Comparison of ENCODE assay signal across 25 cellular contexts in genomic region chr2:78721302-78722033, GRCh38.
"Had no signal": no experiment of that assay in that cellular context is flagged by ENCODE, and none has a peak within 500 bp of the region (broad histone marks: within the 10 kb centered on the region; RNA-seq: fewer than 3 reads in every experiment).

No MANE protein-coding gene starts in this region.

- ATAC-seq: left colon; left ventricle myocardium superior; pancreas; right cardiac atrium; stimulated activated memory B cell treated with anti-CD40 and anti-IgM and Interleukin-4, amounts not matched to agents 10 μg/mL and 1 μg/mL and 100 μg/mL, for 72 hours; stimulated activated naive CD8-positive, alpha-beta T cell treated with anti-CD3 and anti-CD28 coated beads, Interleukin-15, amount 100 ng/mL, for 72 hours; upper lobe of right lung had no signal

- H3K4me1 ChIP-seq: pancreas, spleen, testis, tibial nerve, upper lobe of right lung, vagina had no signal

- H3K4me3 ChIP-seq: hepatocyte, lung, pancreas, spleen, testis, tibial nerve, upper lobe of right lung, vagina had no signal

- H3K9me3 Mint-ChIP-seq: nephron had no signal

- H2AFZ ChIP-seq: hepatocyte had no signal

- H3K36me3 ChIP-seq: pancreas, spleen, tibial nerve, upper lobe of right lung, vagina had no signal

- H3K36me3 Mint-ChIP-seq: naive B cell; stimulated activated memory B cell treated with anti-CD40 and anti-IgM and Interleukin-4, amounts not matched to agents 10 μg/mL and 1 μg/mL and 100 μg/mL, for 72 hours had no signal

- H3K27ac ChIP-seq: hepatocyte, pancreas, spleen, testis, tibial nerve, upper lobe of right lung, vagina had no signal

- H3K27me3 ChIP-seq: hepatocyte, spleen, testis, tibial nerve, upper lobe of right lung, vagina had no signal

- H3K27ac Mint-ChIP-seq: naive B cell; nephron; progenitor cell of endocrine pancreas; stimulated activated memory B cell treated with anti-CD40 and anti-IgM and Interleukin-4, amounts not matched to agents 10 μg/mL and 1 μg/mL and 100 μg/mL, for 72 hours; stimulated activated naive CD8-positive, alpha-beta T cell treated with anti-CD3 and anti-CD28 coated beads, Interleukin-15, amount 100 ng/mL, for 72 hours had no signal

- H3K27me3 Mint-ChIP-seq: naive B cell; progenitor cell of endocrine pancreas; stimulated activated memory B cell treated with anti-CD40 and anti-IgM and Interleukin-4, amounts not matched to agents 10 μg/mL and 1 μg/mL and 100 μg/mL, for 72 hours; stimulated activated naive CD8-positive, alpha-beta T cell treated with anti-CD3 and anti-CD28 coated beads, Interleukin-15, amount 100 ng/mL, for 72 hours had no signal

- DNase-seq: dermis blood vessel endothelial cell; erythroblast; foreskin melanocyte; head of caudate nucleus; left colon; left ventricle myocardium superior; mesendoderm; naive B cell; occipital lobe; pancreas; right cardiac atrium; spleen; stimulated activated CD4-positive, alpha-beta T cell treated with anti-CD3 and anti-CD28 coated beads, Interleukin-15, amount 100 ng/mL, for 24 hours; stimulated activated CD4-positive, alpha-beta T cell treated with anti-CD3 and anti-CD28 coated beads, Interleukin-1b, Interleukin-23, amount 100 ng/mL, for 48 hours; stimulated activated CD4-positive, alpha-beta T cell treated with anti-CD3 and anti-CD28 coated beads, Interleukin-4, amount 100 ng/mL, for 24 hours; stimulated activated naive CD8-positive, alpha-beta T cell treated with anti-CD3 and anti-CD28 coated beads, Interleukin-15, amount 100 ng/mL, for 72 hours; testis; upper lobe of right lung had no signal

- H3K9me3 ChIP-seq: pancreas, spleen, testis, tibial nerve, upper lobe of right lung, vagina had no signal

- H3K4me1 Mint-ChIP-seq: naive B cell; nephron; stimulated activated memory B cell treated with anti-CD40 and anti-IgM and Interleukin-4, amounts not matched to agents 10 μg/mL and 1 μg/mL and 100 μg/mL, for 72 hours; stimulated activated naive CD8-positive, alpha-beta T cell treated with anti-CD3 and anti-CD28 coated beads, Interleukin-15, amount 100 ng/mL, for 72 hours had no signal

- H3K4me3 Mint-ChIP-seq: naive B cell; nephron; stimulated activated memory B cell treated with anti-CD40 and anti-IgM and Interleukin-4, amounts not matched to agents 10 μg/mL and 1 μg/mL and 100 μg/mL, for 72 hours; stimulated activated naive CD8-positive, alpha-beta T cell treated with anti-CD3 and anti-CD28 coated beads, Interleukin-15, amount 100 ng/mL, for 72 hours had no signal

- H3K4me2 ChIP-seq: hepatocyte had no signal

- H3K79me2 ChIP-seq: hepatocyte had no signal
